In the genomic region with DNA sequence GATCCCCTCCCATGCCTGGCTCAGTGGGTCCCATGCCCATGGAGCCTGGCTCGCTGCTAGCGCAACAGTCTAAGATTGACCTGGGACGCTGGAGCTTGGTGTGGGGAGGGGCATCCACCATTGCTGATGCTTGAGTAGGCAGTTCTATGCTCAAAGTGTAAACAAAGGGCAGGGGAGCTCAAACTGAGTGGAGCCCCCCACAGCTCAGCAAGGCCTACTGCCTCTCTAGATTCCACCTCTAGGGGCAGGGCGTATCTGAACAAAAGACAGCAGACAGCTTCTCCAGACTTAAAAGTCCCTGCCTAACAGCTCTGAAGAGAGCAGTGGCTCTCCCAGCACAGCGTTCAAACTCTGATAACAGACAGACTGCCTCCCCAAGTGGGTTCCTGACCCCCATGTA, we compare ENCODE assay signal across 1 cellular context.
TF ChIP-seq lines count a peak whose summit lies in the region.

No MANE protein-coding gene starts in this region.

TF ChIP-seq in H1, 55 proteins besides CTCF, POLR2A, EP300 and RAD21:
- no peak for TF ChIP-seq POU5F1 (IDR thresholded peaks at IDR 0.05; ENCODE audit: low read depth, low read length)
- no peak for TF ChIP-seq CHD2 (IDR thresholded peaks at IDR 0.05; ENCODE audit: low read length)
- TF ChIP-seq MAFK (IDR thresholded peaks at IDR 0.05; ENCODE audit: low read depth, low read length) = no peak
- TF ChIP-seq EZH2 (IDR thresholded peaks at IDR 0.05; ENCODE audit: low read depth, low read length, severe bottlenecking) = no peak
- TF ChIP-seq, protein P1, sequence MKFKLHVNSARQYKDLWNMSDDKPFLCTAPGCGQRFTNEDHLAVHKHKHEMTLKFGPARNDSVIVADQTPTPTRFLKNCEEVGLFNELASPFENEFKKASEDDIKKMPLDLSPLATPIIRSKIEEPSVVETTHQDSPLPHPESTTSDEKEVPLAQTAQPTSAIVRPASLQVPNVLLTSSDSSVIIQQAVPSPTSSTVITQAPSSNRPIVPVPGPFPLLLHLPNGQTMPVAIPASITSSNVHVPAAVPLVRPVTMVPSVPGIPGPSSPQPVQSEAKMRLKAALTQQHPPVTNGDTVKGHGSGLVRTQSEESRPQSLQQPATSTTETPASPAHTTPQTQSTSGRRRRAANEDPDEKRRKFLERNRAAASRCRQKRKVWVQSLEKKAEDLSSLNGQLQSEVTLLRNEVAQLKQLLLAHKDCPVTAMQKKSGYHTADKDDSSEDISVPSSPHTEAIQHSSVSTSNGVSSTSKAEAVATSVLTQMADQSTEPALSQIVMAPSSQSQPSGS (IDR thresholded peaks at IDR 0.05; ENCODE audit: low read length) = no peak
- TF ChIP-seq TAF1 (IDR thresholded peaks at IDR 0.05; ENCODE audit: low read depth, low read length) = no peak
- no peak for TF ChIP-seq SP4 (IDR thresholded peaks at IDR 0.05; ENCODE audit: low read length)
- no peak for TF ChIP-seq HDAC2 (IDR thresholded peaks at IDR 0.05; ENCODE audit: borderline replicate concordance in 1 of 2, low read depth in 2 of 2, low read length in 2 of 2)
- no peak for TF ChIP-seq ZNF274 (IDR thresholded peaks at IDR 0.05; ENCODE audit: borderline replicate concordance, extremely low read depth, low read length)
- no peak for TF ChIP-seq GABPA (IDR thresholded peaks at IDR 0.05; ENCODE audit: borderline replicate concordance, insufficient read depth, low read length)
- no peak for TF ChIP-seq KDM4A (IDR thresholded peaks at IDR 0.05; ENCODE audit: low read depth, low read length, severe bottlenecking)
- TF ChIP-seq, protein P2, sequence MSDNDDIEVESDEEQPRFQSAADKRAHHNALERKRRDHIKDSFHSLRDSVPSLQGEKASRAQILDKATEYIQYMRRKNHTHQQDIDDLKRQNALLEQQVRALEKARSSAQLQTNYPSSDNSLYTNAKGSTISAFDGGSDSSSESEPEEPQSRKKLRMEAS (IDR thresholded peaks at IDR 0.05) = no peak
- no peak for TF ChIP-seq BCL11A (IDR thresholded peaks at IDR 0.05; ENCODE audit: low read depth in 2 of 2, low read length in 2 of 2)
- TF ChIP-seq TAF7 (optimal IDR thresholded peaks at IDR 0.05; ENCODE audit: borderline replicate concordance, low read depth, low read length) = no peak
- no peak for TF ChIP-seq SIRT6 (IDR thresholded peaks at IDR 0.05; ENCODE audit: low read length)
- no peak for TF ChIP-seq KDM5A (IDR thresholded peaks at IDR 0.05; ENCODE audit: low read length)
- no peak for TF ChIP-seq PHF8 (conservative IDR thresholded peaks at IDR 0.05; ENCODE audit: low read depth, low read length)
- TF ChIP-seq RBBP5 (IDR thresholded peaks at IDR 0.05; ENCODE audit: borderline replicate concordance, low read depth, low read length) = no peak
- TF ChIP-seq RXRA (IDR thresholded peaks at IDR 0.05; ENCODE audit: insufficient read depth, low read depth, low read length) = no peak
